In genomic region chr17:60392845-60393702, GRCh38 we compare ENCODE assay signal across 1 cellular context.
TF ChIP-seq lines count a peak whose summit lies in the region.

No MANE protein-coding gene starts in this region.

TF ChIP-seq in endothelial cell of umbilical vein, 7 proteins besides CTCF, POLR2A, EP300 and RAD21:
- TF ChIP-seq POLR2AphosphoS5 (IDR thresholded peaks at IDR 0.05; ENCODE audit: insufficient read depth, low read depth, low read length) (peak; percentile 33), MYC (IDR thresholded peaks at IDR 0.05; ENCODE audit: low read depth, low read length) (no peak), MAX (IDR thresholded peaks at IDR 0.05; ENCODE audit: insufficient read depth, insufficient read length) (peak; percentile 54), EZH2 (IDR thresholded peaks at IDR 0.05; ENCODE audit: borderline replicate concordance, low read depth, low read length, severe bottlenecking) (no peak), FOS (IDR thresholded peaks at IDR 0.05; ENCODE audit: borderline replicate concordance, insufficient read depth, low read length) (no peak), GATA2 (IDR thresholded peaks at IDR 0.05; ENCODE audit: insufficient read depth, insufficient read length, low read depth, low read length) (no peak), JUN (IDR thresholded peaks at IDR 0.05; ENCODE audit: borderline replicate concordance, insufficient read depth, insufficient read length, low read depth) (no peak)
